8 cellular contexts compared by ENCODE assay signal in the genomic region with DNA sequence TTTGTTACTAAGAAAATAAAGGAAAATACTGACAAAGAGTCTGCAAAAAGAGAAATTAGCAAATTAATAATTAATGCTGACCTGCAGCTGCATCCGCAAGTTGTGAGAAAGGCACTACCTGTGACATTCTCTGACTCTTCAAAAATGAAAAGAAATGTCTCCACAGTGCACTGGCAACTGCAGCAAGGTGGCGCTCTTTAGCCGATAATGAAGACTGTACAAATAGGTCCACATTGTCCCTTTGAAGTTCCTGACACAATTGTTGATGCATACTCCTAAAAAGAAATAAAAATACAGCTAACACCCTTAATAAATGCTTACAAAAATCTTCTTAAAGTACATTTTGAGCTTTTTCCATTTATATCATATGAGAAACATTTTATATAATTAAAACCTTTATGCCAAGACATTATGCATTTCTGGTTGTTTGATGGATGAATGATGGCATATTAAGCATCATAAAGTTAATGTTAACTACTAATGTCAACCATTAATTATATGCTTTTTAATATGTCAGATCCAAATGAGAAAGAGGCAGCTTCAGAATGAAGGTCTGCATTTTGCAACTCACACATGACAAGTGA.
DNase-seq lines count a peak whose midpoint lies in the region; ATAC-seq and TF ChIP-seq lines count a peak whose summit lies in the region.

No MANE protein-coding gene starts in this region.

- TF ChIP-seq EP300 in tibial nerve (IDR thresholded peaks at IDR 0.05): no peak

- H3K79me2 ChIP-seq in fibroblast of lung (ENCODE audit: control insufficient read depth, insufficient read depth, low read length): no peaks in the 10 kb centered on the region

- ATAC-seq in GM21367 (IDR thresholded peaks at IDR 0.05; ENCODE audit: unreplicated experiment): peak; percentile 92

- H3K27me3 ChIP-seq in fibroblast of lung (ENCODE audit: control insufficient read depth, insufficient read depth, low read length) (no peaks in the 10 kb centered on the region), tibial nerve (no peaks in the 10 kb centered on the region)

- no peaks in the 10 kb centered on the region for H4K20me1 ChIP-seq in fibroblast of lung (ENCODE audit: control insufficient read depth, extremely low read depth, insufficient read depth, low read length)

- H3K4me3 ChIP-seq in fibroblast of lung (replicated peaks in 1 of 4; ENCODE audit: control extremely low read depth in 1 of 4, insufficient read depth in 1 of 4, low read depth in 3 of 4, low read length in 4 of 4) (no peak overlapping the region), tibial nerve (no peak overlapping the region)

- no peak overlapping the region for H3K4me2 ChIP-seq in fibroblast of lung (ENCODE audit: extremely low read depth, insufficient read depth, low read length)

- WGBS in tibial nerve, 2 donors: 27 to 33% methylated on average over 3 of the region's 3 CpGs

- no peak overlapping the region for H3K9ac ChIP-seq in fibroblast of lung (ENCODE audit: insufficient read depth, low read length)

- DNase-seq in DMS79 treated with DMSO at 0.1 percent for 48 hours (lab: John Stamatoyannopoulos, UW) (peak; percentile 62), HK-2 (ENCODE audit: unreplicated experiment) (peak; percentile 33), OCI-M1 (lab: John Stamatoyannopoulos, UW) (peak; percentile 86), activated T-cell treated with anti-CD3 and anti-CD28 coated beads for 48 hours (ENCODE audit: low read depth) (peak; percentile 45), fibroblast of lung (ENCODE audit: low read depth in 2 of 2) (peak; percentile 59 to 74), occipital lobe (lab: John Stamatoyannopoulos, UW) (peak; percentile 16), tibial nerve (ENCODE audit: low spot score in 2 of 2) (peak; percentile 36 to 79)

- peak; percentile 88 to 94 for TF ChIP-seq CTCF in fibroblast of lung (conservative IDR thresholded peaks at IDR 0.05 in 1 of 2, IDR thresholded peaks at IDR 0.05 in 1 of 2; ENCODE audit: low read depth in 1 of 2, low read length in 2 of 2)
- TF ChIP-seq CTCF in tibial nerve (IDR thresholded peaks at IDR 0.05): peak; percentile 52 to 74 (median 62)

- no peaks in the 10 kb centered on the region for H3K9me3 ChIP-seq in fibroblast of lung (ENCODE audit: control insufficient read depth, insufficient read depth, low read depth, low read length)
- no peaks in the 10 kb centered on the region for H3K9me3 ChIP-seq in tibial nerve

- H3K4me1 ChIP-seq in fibroblast of lung (ENCODE audit: control insufficient read depth, extremely low read depth, insufficient read depth, low read length): peaks cover 2% of the 10 kb centered on the region
- no peaks in the 10 kb centered on the region for H3K4me1 ChIP-seq in tibial nerve

- no peak overlapping the region for H3K27ac ChIP-seq in fibroblast of lung (ENCODE audit: insufficient read depth, low read length)
- H3K27ac ChIP-seq in tibial nerve: no peak overlapping the region

- H2AFZ ChIP-seq in fibroblast of lung (ENCODE audit: low read length): no peak overlapping the region

- no peak for TF ChIP-seq POLR2A in tibial nerve (IDR thresholded peaks at IDR 0.05)

- H3K36me3 ChIP-seq in fibroblast of lung (ENCODE audit: control insufficient read depth, insufficient read depth, low read length): peaks cover 2% of the 10 kb centered on the region
- no peaks in the 10 kb centered on the region for H3K36me3 ChIP-seq in tibial nerve

Comparison
In these comparisons a context has a peak if more than half of its experiments do, and no peak if none do; other contexts are left out.
1. DNase-seq: peak in every context shown above with its lines; median percentile 86 in OCI-M1; 66 in fibroblast of lung; 62 in DMS79 treated with DMSO at 0.1 percent for 48 hours; 58 in tibial nerve; 45 in activated T-cell treated with anti-CD3 and anti-CD28 coated beads for 48 hours; 33 in HK-2; 16 in occipital lobe.